8 cellular contexts compared by ENCODE assay signal in the genomic region with DNA sequence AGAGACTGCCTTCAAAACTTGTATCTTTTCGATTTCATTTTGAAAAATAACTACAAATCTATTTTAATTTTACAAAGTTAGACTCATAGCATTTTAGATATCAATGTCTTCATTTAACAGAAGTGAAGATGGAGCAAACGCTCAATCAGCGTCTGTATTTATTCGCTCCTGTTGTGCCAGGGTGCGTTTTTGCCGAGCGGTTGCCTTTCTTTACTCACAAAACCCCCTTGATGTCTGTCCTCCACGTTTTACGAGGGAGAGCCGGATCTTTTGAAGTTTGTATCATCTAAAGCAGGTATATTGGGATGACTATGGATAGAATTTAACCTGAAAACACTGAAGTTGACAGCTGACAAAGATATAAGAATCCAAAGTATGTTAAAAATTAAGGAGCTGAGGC. TPM values are rescaled to one million over a fixed set of nuclear protein-coding genes. Genes with fewer than 3 reads are reported as not detected.
A peak's percentile ranks its signal among the peaks of the same experiment; 100 is the strongest.
DNase-seq lines count a peak whose midpoint lies in the region; ATAC-seq and TF ChIP-seq lines count a peak whose summit lies in the region.

No MANE protein-coding gene starts in this region.

- WGBS in SK-N-SH (ENCODE audit: low lambda C conversion rate), result 95% methylated on average over 10 of the region's 10 CpGs

- peaks cover 65% of the 10 kb centered on the region for H3K4me1 Mint-ChIP-seq in activated CD8-positive, alpha-beta memory T cell treated with anti-CD3 and anti-CD28 coated beads, Interleukin-2, amount 10 ng/mL, durations not matched to agents 7 days and 5 days
- H3K4me1 Mint-ChIP-seq in activated naive CD4-positive, alpha-beta T cell treated with anti-CD3 and anti-CD28 coated beads for 36 hours (ENCODE audit: low read depth), result peaks cover 42% of the 10 kb centered on the region

- H3K4me3 Mint-ChIP-seq in activated CD8-positive, alpha-beta memory T cell treated with anti-CD3 and anti-CD28 coated beads, Interleukin-2, amount 10 ng/mL, durations not matched to agents 7 days and 5 days, result peak overlapping the region; percentile 93
- peak overlapping the region; percentile 91 for H3K4me3 Mint-ChIP-seq in activated naive CD4-positive, alpha-beta T cell treated with anti-CD3 and anti-CD28 coated beads for 36 hours

- H3K4me3 ChIP-seq in iPS-20b (ENCODE audit: low read length) (peak overlapping the region; percentile 27), thoracic aorta (peak overlapping the region; percentile 86), SK-N-SH (ENCODE audit: low read depth in 2 of 2, low read length in 1 of 2) (no peak overlapping the region)

- H3K4me1 ChIP-seq in iPS-20b (ENCODE audit: insufficient read depth, low read length) (no peaks in the 10 kb centered on the region), thoracic aorta (ENCODE audit: control insufficient read depth in 1 of 2, low read depth in 2 of 2) (peaks cover 7 to 32% of the 10 kb centered on the region in 2 donors), SK-N-SH (ENCODE audit: control insufficient read depth in 1 of 2, insufficient read depth in 2 of 2, low read depth in 1 of 2, low read length in 1 of 2) (no peaks in the 10 kb centered on the region)

- DNase-seq in activated CD8-positive, alpha-beta memory T cell treated with anti-CD3 and anti-CD28 coated beads, Interleukin-2, amount 10 ng/mL, durations not matched to agents 7 days and 5 days, result no peak
- no peak for DNase-seq in activated CD8-positive, alpha-beta memory T cell treated with anti-CD3 and anti-CD28 coated beads, Interleukin-2, amount 50 U/mL, for 4 hours
- DNase-seq in activated naive CD4-positive, alpha-beta T cell treated with anti-CD3 and anti-CD28 coated beads for 36 hours, result no peak
- no peak for DNase-seq in thoracic aorta (ENCODE audit: low spot score)
- DNase-seq in ACHN, result no peak
- no peak for DNase-seq in inferior parietal cortex (ENCODE audit: extremely low spot score)
- no peak for DNase-seq in SK-N-SH

- H3K27ac ChIP-seq in iPS-20b (ENCODE audit: low read length) (no peak overlapping the region), thoracic aorta (peak overlapping the region in 1 of 2 donors; percentile 76), SK-N-SH (ENCODE audit: low read depth in 2 of 2, low read length in 1 of 2) (no peak overlapping the region)

- no peak overlapping the region for H3K4me2 ChIP-seq in SK-N-SH

- no peaks in the 10 kb centered on the region for H3K9me3 Mint-ChIP-seq in activated CD8-positive, alpha-beta memory T cell treated with anti-CD3 and anti-CD28 coated beads, Interleukin-2, amount 10 ng/mL, durations not matched to agents 7 days and 5 days (ENCODE audit: low read depth)
- no peaks in the 10 kb centered on the region for H3K9me3 Mint-ChIP-seq in activated naive CD4-positive, alpha-beta T cell treated with anti-CD3 and anti-CD28 coated beads for 36 hours

- in situ Hi-C loops in ACHN (cut with HindIII; ENCODE audit: low pct_ligation_motif_present, low pct_unique_long_range_greater_than_20kb, low sequenced_read_pairs), result no loop called here

- no peak overlapping the region for H2AFZ ChIP-seq in SK-N-SH (ENCODE audit: low read depth)

- H3K79me2 ChIP-seq in SK-N-SH (ENCODE audit: insufficient read depth), result no peaks in the 10 kb centered on the region

- H3K36me3 ChIP-seq in iPS-20b (ENCODE audit: insufficient read depth, low read depth, low read length), result peaks cover 6% of the 10 kb centered on the region
- no peaks in the 10 kb centered on the region for H3K36me3 ChIP-seq in thoracic aorta
- peaks cover 6 to 14% of the 10 kb centered on the region in 2 experiments for H3K36me3 ChIP-seq in SK-N-SH (replicated peaks in 1 of 2; ENCODE audit: control insufficient read depth in 1 of 2, insufficient read depth in 2 of 2, low read length in 1 of 2)

- H3F3A ChIP-seq in SK-N-SH (replicated peaks; ENCODE audit: insufficient read depth), result no peaks in the 10 kb centered on the region

- intact Hi-C loops in activated naive CD4-positive, alpha-beta T cell treated with anti-CD3 and anti-CD28 coated beads for 36 hours (cut with micrococcal nuclease), result loop anchor here (1.0 to 5.0 kb wide), 5 partner anchors 11 to 1135 kb away; a partner anchor contains a TSS

- no peak for TF ChIP-seq EP300 in SK-N-SH (IDR thresholded peaks at IDR 0.05; ENCODE audit: borderline replicate concordance in 1 of 2, low read depth in 1 of 2, low read length in 1 of 2)

- H3K9me2 ChIP-seq in SK-N-SH, result no peaks in the 10 kb centered on the region

- H3K27me3 Mint-ChIP-seq in activated CD8-positive, alpha-beta memory T cell treated with anti-CD3 and anti-CD28 coated beads, Interleukin-2, amount 10 ng/mL, durations not matched to agents 7 days and 5 days, result no peaks in the 10 kb centered on the region
- no peaks in the 10 kb centered on the region for H3K27me3 Mint-ChIP-seq in activated naive CD4-positive, alpha-beta T cell treated with anti-CD3 and anti-CD28 coated beads for 36 hours (ENCODE audit: low read depth)

- no peaks in the 10 kb centered on the region for H3K9me3 ChIP-seq in iPS-20b (ENCODE audit: insufficient read depth, low read depth, low read length)
- no peaks in the 10 kb centered on the region for H3K9me3 ChIP-seq in thoracic aorta
- no peaks in the 10 kb centered on the region for H3K9me3 ChIP-seq in SK-N-SH

- no peaks in the 10 kb centered on the region for H4K20me1 ChIP-seq in SK-N-SH (ENCODE audit: insufficient read depth)

- ATAC-seq in activated CD8-positive, alpha-beta memory T cell treated with anti-CD3 and anti-CD28 coated beads, Interleukin-2, amount 10 ng/mL, durations not matched to agents 7 days and 5 days, result no peak
- no peak for ATAC-seq in thoracic aorta (ENCODE audit: insufficient number of reproducible peaks, low FRiP score, low read depth)

- CTCF ChIA-PET in activated CD8-positive, alpha-beta memory T cell treated with anti-CD3 and anti-CD28 coated beads, Interleukin-2, amount 10 ng/mL, durations not matched to agents 7 days and 5 days (lab: Charles Lee), result interaction anchor here (0.9 to 2.0 kb wide), 7 partner anchors 8 to 141 kb away, joined by 3 to 9 read pairs (median 5); no protein-coding TSS in a partner anchor
- CTCF ChIA-PET in activated naive CD4-positive, alpha-beta T cell treated with anti-CD3 and anti-CD28 coated beads for 36 hours (lab: Charles Lee), result interaction anchor here (0.6 to 3.0 kb wide), 6 partner anchors 10 to 166 kb away, joined by 3 to 12 read pairs (median 4); no protein-coding TSS in a partner anchor
- CTCF ChIA-PET in SK-N-SH (lab: Yijun Ruan, JAX), result no interaction called here

- H3K27ac Mint-ChIP-seq in activated CD8-positive, alpha-beta memory T cell treated with anti-CD3 and anti-CD28 coated beads, Interleukin-2, amount 10 ng/mL, durations not matched to agents 7 days and 5 days, result peak overlapping the region; percentile 95
- peak overlapping the region; percentile 96 for H3K27ac Mint-ChIP-seq in activated naive CD4-positive, alpha-beta T cell treated with anti-CD3 and anti-CD28 coated beads for 36 hours

- no peak overlapping the region for H3K9ac ChIP-seq in iPS-20b (ENCODE audit: low read depth, low read length)
- H3K9ac ChIP-seq in SK-N-SH, result no peak overlapping the region

- peaks cover 56% of the 10 kb centered on the region for H3K36me3 Mint-ChIP-seq in activated CD8-positive, alpha-beta memory T cell treated with anti-CD3 and anti-CD28 coated beads, Interleukin-2, amount 10 ng/mL, durations not matched to agents 7 days and 5 days
- H3K36me3 Mint-ChIP-seq in activated naive CD4-positive, alpha-beta T cell treated with anti-CD3 and anti-CD28 coated beads for 36 hours (ENCODE audit: low read depth), result peaks cover 60% of the 10 kb centered on the region

- TF ChIP-seq RAD21 in SK-N-SH (IDR thresholded peaks at IDR 0.05; ENCODE audit: low read length), result no peak

- TF ChIP-seq CTCF in thoracic aorta (IDR thresholded peaks at IDR 0.05), result no peak
- TF ChIP-seq CTCF in SK-N-SH (IDR thresholded peaks at IDR 0.05), result no peak

- POLR2A ChIA-PET in SK-N-SH (lab: Yijun Ruan, JAX), result no interaction called here

- H3K27me3 ChIP-seq in iPS-20b (ENCODE audit: insufficient read depth, low read length) (peaks cover 28% of the 10 kb centered on the region), thoracic aorta (replicated peaks; ENCODE audit: insufficient read depth) (no peaks in the 10 kb centered on the region), SK-N-SH (ENCODE audit: insufficient read depth) (no peaks in the 10 kb centered on the region)

TF ChIP-seq in SK-N-SH, 30 proteins besides CTCF, POLR2A, EP300 and RAD21 (continues in another document):
- no peak for TF ChIP-seq CHD2 (IDR thresholded peaks at IDR 0.05; ENCODE audit: low read length, partially characterized antibody)
- TF ChIP-seq FOSL2 (IDR thresholded peaks at IDR 0.05; ENCODE audit: borderline replicate concordance, low read depth), result no peak
- TF ChIP-seq, protein P1, sequence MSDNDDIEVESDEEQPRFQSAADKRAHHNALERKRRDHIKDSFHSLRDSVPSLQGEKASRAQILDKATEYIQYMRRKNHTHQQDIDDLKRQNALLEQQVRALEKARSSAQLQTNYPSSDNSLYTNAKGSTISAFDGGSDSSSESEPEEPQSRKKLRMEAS (IDR thresholded peaks at IDR 0.05; ENCODE audit: low read depth), result no peak
- TF ChIP-seq GATA2 (CRISPR knock-in tag; IDR thresholded peaks at IDR 0.05), result no peak
- TF ChIP-seq ELF1 (IDR thresholded peaks at IDR 0.05), result no peak
- TF ChIP-seq MEF2A (IDR thresholded peaks at IDR 0.05; ENCODE audit: borderline replicate concordance, low read depth), result no peak
- TF ChIP-seq SMC3 (IDR thresholded peaks at IDR 0.05; ENCODE audit: low read depth, low read length), result no peak
- no peak for TF ChIP-seq GABPA (IDR thresholded peaks at IDR 0.05; ENCODE audit: low read depth)
- TF ChIP-seq MXI1 (IDR thresholded peaks at IDR 0.05; ENCODE audit: low read depth, low read length), result no peak
- TF ChIP-seq RCOR1 (IDR thresholded peaks at IDR 0.05; ENCODE audit: low read length), result no peak
- TF ChIP-seq YY1 (IDR thresholded peaks at IDR 0.05; ENCODE audit: low read depth), result no peak
- TF ChIP-seq FOXJ3 (CRISPR knock-in tag; IDR thresholded peaks at IDR 0.05), result no peak
- no peak for TF ChIP-seq TEAD4 (IDR thresholded peaks at IDR 0.05; ENCODE audit: borderline replicate concordance, insufficient read depth)

RNA-seq across cellular contexts. Expression of a gene that starts 44.6 kb away (rescaled TPM):
- 10 to 100 TPM; 43.5 to 44.8 TPM for total RNA-seq in activated CD8-positive, alpha-beta memory T cell treated with anti-CD3 and anti-CD28 coated beads, Interleukin-2, amount 10 ng/mL, durations not matched to agents 7 days and 5 days
- total RNA-seq in activated naive CD4-positive, alpha-beta T cell treated with anti-CD3 and anti-CD28 coated beads for 36 hours, result 10 to 100 TPM; 71.4 to 75.8 TPM
- total RNA-seq in thoracic aorta, result 10 to 100 TPM in 1 of 2 donors, 1 to 10 TPM in 1; 6.6 to 16.8 TPM
- 21.1 and 26.9 TPM in 2 replicates for polyA plus RNA-seq in SK-N-SH (2012; rRNA removed)
- polyA plus RNA-seq in SK-N-SH (2012; cell fraction: cytosol; rRNA removed), result 30.2 and 43.6 TPM in 2 replicates
- polyA plus RNA-seq in SK-N-SH (2012; cell fraction: nucleus; rRNA removed), result 7.3 and 13.5 TPM in 2 replicates

Comparison
In these comparisons a context has a peak if more than half of its experiments do, and no peak if none do; other contexts are left out.
1. H3K4me3 ChIP-seq: peak in iPS-20b (single experiment) and thoracic aorta (single experiment); none in SK-N-SH (0 of 2).